10 cellular contexts compared by ENCODE assay signal in the genomic region with DNA sequence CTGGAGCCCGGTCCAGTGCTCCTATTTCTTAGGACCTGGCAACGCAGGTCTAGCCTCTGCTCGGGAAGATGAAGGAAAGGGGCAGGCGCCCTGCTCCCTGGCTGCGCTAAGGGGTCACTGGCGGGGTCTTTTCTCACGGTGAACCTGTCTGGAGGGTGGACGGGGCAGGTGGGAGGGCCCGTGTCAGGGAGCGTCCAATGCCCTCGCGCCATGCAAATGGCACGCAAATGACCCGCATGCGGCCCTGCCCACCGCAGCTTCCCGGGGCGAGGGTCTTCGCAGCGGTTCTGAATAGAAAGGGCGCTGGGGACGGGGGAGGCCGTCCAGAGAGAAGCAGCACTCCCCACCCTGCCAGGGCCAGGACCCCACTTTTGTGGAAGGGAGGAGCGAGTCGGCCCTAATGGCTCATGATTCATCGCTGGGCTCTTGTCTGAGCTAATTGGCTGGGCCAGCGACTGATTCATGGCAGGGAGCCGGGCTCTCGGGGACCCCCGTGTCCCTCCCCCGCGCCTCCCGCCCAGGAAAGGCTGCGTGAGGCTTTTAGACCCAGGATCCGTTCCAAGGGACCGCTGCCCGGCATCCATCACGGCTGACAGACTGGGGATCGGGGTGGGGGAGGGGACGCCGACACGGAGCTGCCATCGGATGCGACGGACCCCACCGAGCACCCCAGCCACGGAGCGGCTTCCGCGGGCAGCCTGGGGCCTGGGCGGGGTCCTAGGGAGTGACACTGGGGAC. TPM values are rescaled to one million over a fixed set of nuclear protein-coding genes. Genes with fewer than 3 reads are reported as not detected.
A peak's percentile ranks its signal among the peaks of the same experiment; 100 is the strongest.
DNase-seq lines count a peak whose midpoint lies in the region; ATAC-seq and TF ChIP-seq lines count a peak whose summit lies in the region.
"Had no signal": no experiment of that assay in that cellular context is flagged by ENCODE, and none has a peak within 500 bp of the region (broad histone marks: within the 10 kb centered on the region; RNA-seq: fewer than 3 reads in every experiment).

No MANE protein-coding gene starts in this region.

- peaks cover 0 to 45% (median 12%) of the 10 kb centered on the region in 6 donors for H3K4me1 ChIP-seq in spleen

- no peak for TF ChIP-seq CTCF in coronary artery (IDR thresholded peaks at IDR 0.05)
- no peak for TF ChIP-seq CTCF in kidney epithelial cell (IDR thresholded peaks at IDR 0.05; ENCODE audit: insufficient read depth, low read length, poor library complexity, severe bottlenecking)
- no peak for TF ChIP-seq CTCF in spleen (IDR thresholded peaks at IDR 0.05 in 8 of 11, conservative IDR thresholded peaks at IDR 0.05 in 3 of 11)
- TF ChIP-seq CTCF in CD4-positive, alpha-beta T cell (IDR thresholded peaks at IDR 0.05), result no peak

- peak overlapping the region; percentile 41 for H3K4me3 Mint-ChIP-seq in activated naive CD8-positive, alpha-beta T cell
- no peak overlapping the region for H3K4me3 Mint-ChIP-seq in activated naive CD8-positive, alpha-beta T cell treated with anti-CD3 and anti-CD28 coated beads for 36 hours
- H3K4me3 Mint-ChIP-seq in CD4-positive, alpha-beta T cell, result no peak overlapping the region
- H3K4me3 Mint-ChIP-seq: stimulated activated naive CD8-positive, alpha-beta T cell treated with anti-CD3 and anti-CD28 coated beads, Interleukin-15, Interleukin-2, amounts not matched to agents 100 ng/mL and 50 ng/mL, for 24 hours had no signal

- H3K27me3 Mint-ChIP-seq in activated naive CD8-positive, alpha-beta T cell, result peaks cover 45% of the 10 kb centered on the region
- H3K27me3 Mint-ChIP-seq in activated naive CD8-positive, alpha-beta T cell treated with anti-CD3 and anti-CD28 coated beads for 36 hours, result peaks cover 73% of the 10 kb centered on the region
- H3K27me3 Mint-ChIP-seq in CD4-positive, alpha-beta T cell, result peaks cover 92% of the 10 kb centered on the region

- POLR2A ChIA-PET in CD4-positive, alpha-beta T cell (lab: Charles Lee), result interaction anchor here (0.6 kb wide), 1 partner anchor 570 kb away, joined by 4 read pairs; no protein-coding TSS in a partner anchor

- H3K9me3 Mint-ChIP-seq in activated naive CD8-positive, alpha-beta T cell (ENCODE audit: low read depth), result no peaks in the 10 kb centered on the region
- no peaks in the 10 kb centered on the region for H3K9me3 Mint-ChIP-seq in activated naive CD8-positive, alpha-beta T cell treated with anti-CD3 and anti-CD28 coated beads for 36 hours
- no peaks in the 10 kb centered on the region for H3K9me3 Mint-ChIP-seq in CD4-positive, alpha-beta T cell
- H3K9me3 Mint-ChIP-seq: stimulated activated naive CD8-positive, alpha-beta T cell treated with anti-CD3 and anti-CD28 coated beads, Interleukin-15, Interleukin-2, amounts not matched to agents 100 ng/mL and 50 ng/mL, for 24 hours had no signal

- ATAC-seq in GM18873 (IDR thresholded peaks at IDR 0.05; ENCODE audit: low FRiP score, unreplicated experiment), result no peak
- no peak for ATAC-seq in CD4-positive, alpha-beta T cell (ENCODE audit: poor library complexity)
- no peak for ATAC-seq in HG03342 (IDR thresholded peaks at IDR 0.05; ENCODE audit: unreplicated experiment)

- H3K27ac Mint-ChIP-seq in activated naive CD8-positive, alpha-beta T cell, result no peak overlapping the region
- no peak overlapping the region for H3K27ac Mint-ChIP-seq in activated naive CD8-positive, alpha-beta T cell treated with anti-CD3 and anti-CD28 coated beads for 36 hours
- no peak overlapping the region for H3K27ac Mint-ChIP-seq in CD4-positive, alpha-beta T cell
- H3K27ac Mint-ChIP-seq: stimulated activated naive CD8-positive, alpha-beta T cell treated with anti-CD3 and anti-CD28 coated beads, Interleukin-15, Interleukin-2, amounts not matched to agents 100 ng/mL and 50 ng/mL, for 24 hours had no signal

- peaks cover 10% of the 10 kb centered on the region for H3K4me1 Mint-ChIP-seq in activated naive CD8-positive, alpha-beta T cell (ENCODE audit: low read depth)
- H3K4me1 Mint-ChIP-seq in activated naive CD8-positive, alpha-beta T cell treated with anti-CD3 and anti-CD28 coated beads for 36 hours, result no peaks in the 10 kb centered on the region
- H3K4me1 Mint-ChIP-seq in CD4-positive, alpha-beta T cell (ENCODE audit: low read depth), result no peaks in the 10 kb centered on the region

- no peak for TF ChIP-seq POLR2A in spleen (IDR thresholded peaks at IDR 0.05)

- H3K27me3 ChIP-seq in kidney epithelial cell (ENCODE audit: control insufficient read depth, insufficient read depth, low read length), result peaks cover 66% of the 10 kb centered on the region
- H3K27me3 ChIP-seq in spleen (replicated peaks in 1 of 7), result peaks cover 0 to 90% (median 28%) of the 10 kb centered on the region in 7 donors
- H3K27me3 ChIP-seq in CD4-positive, alpha-beta T cell (ENCODE audit: control insufficient read depth, insufficient read depth, low read length), result peaks cover 47% of the 10 kb centered on the region

- 6 to 12% (median 8%) methylated on average over 34 to 51 of the region's 51 CpGs for WGBS in spleen, 5 donors

- H3K36me3 Mint-ChIP-seq in activated naive CD8-positive, alpha-beta T cell, result no peaks in the 10 kb centered on the region
- H3K36me3 Mint-ChIP-seq in activated naive CD8-positive, alpha-beta T cell treated with anti-CD3 and anti-CD28 coated beads for 36 hours, result peaks cover 2% of the 10 kb centered on the region
- no peaks in the 10 kb centered on the region for H3K36me3 Mint-ChIP-seq in CD4-positive, alpha-beta T cell (ENCODE audit: low read depth)

- H3K4me3 ChIP-seq in coronary artery (peak overlapping the region; percentile 62), kidney epithelial cell (ENCODE audit: low read depth, low read length) (peak overlapping the region; percentile 6), spleen (peak overlapping the region in 2 of 8 donors; percentile 4 to 21)

- CTCF ChIA-PET in CD4-positive, alpha-beta T cell (lab: Charles Lee), result no interaction called here

- H3K9me3 ChIP-seq in spleen, result peaks cover 0 to 8% (median 4%) of the 10 kb centered on the region in 8 donors
- peaks cover 6% of the 10 kb centered on the region for H3K9me3 ChIP-seq in CD4-positive, alpha-beta T cell (ENCODE audit: control insufficient read depth, low read length)

- no peak overlapping the region for H3K27ac ChIP-seq in coronary artery
- peak overlapping the region in 5 of 8 donors; percentile 33 to 63 (median 46) for H3K27ac ChIP-seq in spleen
- H3K27ac ChIP-seq in CD4-positive, alpha-beta T cell (ENCODE audit: low read depth, low read length), result no peak overlapping the region

- DNase-seq in activated naive CD8-positive, alpha-beta T cell treated with anti-CD3 and anti-CD28 coated beads for 36 hours, result no peak
- DNase-seq in coronary artery (ENCODE audit: low spot score) (no peak), kidney epithelial cell (ENCODE audit: low read depth) (no peak), spleen (no peak)
- no peak for DNase-seq in CD4-positive, alpha-beta T cell
- DNase-seq: NCI-H187 treated with DMSO at 0.1 percent for 48 hours had no signal

- intact Hi-C loops in spleen (cut with DNase I; ENCODE audit: low total_unique reads), result no loop called here
- intact Hi-C loops in CD4-positive, alpha-beta T cell (cut with DNase I, micrococcal nuclease), result no loop called here

- H3K36me3 ChIP-seq in kidney epithelial cell (ENCODE audit: control insufficient read depth, insufficient read depth, low read length), result no peaks in the 10 kb centered on the region
- H3K36me3 ChIP-seq in spleen, result no peaks in the 10 kb centered on the region

RNA-seq across cellular contexts. Expression of a gene that starts 25.1 kb away (rescaled TPM):
- under 1 TPM in 1 of 2 experiments, not detected in 1; 0.16 TPM for total RNA-seq in activated naive CD8-positive, alpha-beta T cell treated with anti-CD3 and anti-CD28 coated beads for 36 hours
- total RNA-seq in kidney epithelial cell, result 0.04 TPM in 1 of 2 replicates, not detected in the other
- total RNA-seq in spleen, result 10 to 100 TPM in 6 of 7 donors, 1 to 10 TPM in 1; 6.6 to 36.8 (median 15.6) TPM
- 10 to 100 TPM in 1 of 3 donors, 1 to 10 TPM in 2; 4.1 to 12.2 (median 5.5) TPM for polyA plus RNA-seq in spleen
- total RNA-seq in CD4-positive, alpha-beta T cell, result under 1 TPM; 0.11 to 0.22 TPM

RNA-seq across cellular contexts. Expression of a gene that starts 55.3 kb away (rescaled TPM):
- 100 to 1,000 TPM; 441 to 451 TPM for total RNA-seq in activated naive CD8-positive, alpha-beta T cell treated with anti-CD3 and anti-CD28 coated beads for 36 hours
- total RNA-seq in kidney epithelial cell (137 and 143 TPM in 2 replicates), spleen (10 to 100 TPM; 49.4 to 84.1 (median 66.6) TPM)
- polyA plus RNA-seq in spleen, result 100 to 1,000 TPM in 1 of 3 donors, 10 to 100 TPM in 2; 60.3 to 109 (median 95.5) TPM
- 10 to 100 TPM; 24.2 to 31.6 TPM for total RNA-seq in CD4-positive, alpha-beta T cell

Comparison
In these comparisons a context has a peak if more than half of its experiments do, and no peak if none do; other contexts are left out.
1. H3K27ac ChIP-seq: peak in spleen (5 of 8); none in coronary artery (0 of 2) and CD4-positive, alpha-beta T cell (single experiment).